Comparison of ENCODE assay signal across 8 cellular contexts in genomic region chr10:62637249-62638061, GRCh38.
DNase-seq lines count a peak whose midpoint lies in the region; ATAC-seq and TF ChIP-seq lines count a peak whose summit lies in the region.

No MANE protein-coding gene starts in this region.

- no peak overlapping the region for H3K4me3 Mint-ChIP-seq in endothelial cell (ENCODE audit: unreplicated experiment)

- H3K36me3 Mint-ChIP-seq in endothelial cell (ENCODE audit: low read depth, unreplicated experiment) = no peaks in the 10 kb centered on the region

- TF ChIP-seq CTCF in RWPE1 (conservative IDR thresholded peaks at IDR 0.05; ENCODE audit: low read depth) (no peak), lower lobe of right lung (IDR thresholded peaks at IDR 0.05) (no peak), endothelial cell (IDR thresholded peaks at IDR 0.05; ENCODE audit: unreplicated experiment) (no peak)

- ATAC-seq in GM18502 (IDR thresholded peaks at IDR 0.05; ENCODE audit: poor library complexity, unreplicated experiment) (peak; percentile 68), HG02885 (IDR thresholded peaks at IDR 0.05; ENCODE audit: poor library complexity, unreplicated experiment) (peak; percentile 62), lower lobe of right lung (peak; percentile 64 to 81)

- no peaks in the 10 kb centered on the region for H3K9me3 ChIP-seq in lower lobe of right lung

- no peaks in the 10 kb centered on the region for H3K4me1 Mint-ChIP-seq in endothelial cell (ENCODE audit: unreplicated experiment)

- CTCF ChIA-PET in RWPE1 (lab: Yijun Ruan, JAX) = interaction anchor here (0.6 kb wide), 2 partner anchors 29 to 228 kb away, joined by 3 read pairs; no protein-coding TSS in a partner anchor

- no peak overlapping the region for H3K27ac ChIP-seq in RWPE1
- H3K27ac ChIP-seq in lower lobe of right lung = peak overlapping the region; percentile 81

- peaks cover 2% of the 10 kb centered on the region for H3K27me3 Mint-ChIP-seq in endothelial cell (ENCODE audit: unreplicated experiment)

- H3K4me1 ChIP-seq in lower lobe of right lung = peaks cover 56% of the 10 kb centered on the region

- DNase-seq in RWPE1 (ENCODE audit: low spot score) (peak; percentile 20), lower lobe of right lung (no peak), GM19238 (ENCODE audit: insufficient read length, low spot score) (no peak), endothelial cell (ENCODE audit: low spot score) (no peak)
- peak; percentile 30 for DNase-seq in activated naive CD8-positive, alpha-beta T cell treated with anti-CD3 and anti-CD28 coated beads, Interleukin-2, amount 50 U/mL, for 16 hours (ENCODE audit: low read depth, low spot score)
- DNase-seq in stimulated activated naive CD4-positive, alpha-beta T cell (lab: John Stamatoyannopoulos, UW) = peak; percentile 16 to 77 (median 50)

- no peaks in the 10 kb centered on the region for H3K36me3 ChIP-seq in lower lobe of right lung

- H3K9me3 Mint-ChIP-seq in endothelial cell (ENCODE audit: unreplicated experiment) = no peaks in the 10 kb centered on the region

- intact Hi-C loops in lower lobe of right lung (cut with DNase I) = no loop called here

- no peak overlapping the region for H3K27ac Mint-ChIP-seq in endothelial cell (ENCODE audit: unreplicated experiment)

- peak overlapping the region; percentile 25 for H3K4me3 ChIP-seq in lower lobe of right lung

- no peaks in the 10 kb centered on the region for H3K27me3 ChIP-seq in lower lobe of right lung (ENCODE audit: low read depth)

- POLR2A ChIA-PET in RWPE1 (lab: Yijun Ruan, JAX; ENCODE audit: low non-redundant PET) = no interaction called here

Comparison
In these comparisons a context has a peak if more than half of its experiments do, and no peak if none do; other contexts are left out.
1. DNase-seq: peak in RWPE1 (single experiment), activated naive CD8-positive, alpha-beta T cell treated with anti-CD3 and anti-CD28 coated beads, Interleukin-2, amount 50 U/mL, for 16 hours (single experiment) and stimulated activated naive CD4-positive, alpha-beta T cell (6 of 6); none in lower lobe of right lung (single experiment), GM19238 (single experiment) and endothelial cell (single experiment).
2. Peak in every context shown above with its lines, with median percentiles within 50 percentile points of each other: ATAC-seq.